ENCODE assay signal across 23 cellular contexts in genomic region chr15:25718597-25718996, GRCh38.
DNase-seq lines count a peak whose midpoint lies in the region; ATAC-seq and TF ChIP-seq lines count a peak whose summit lies in the region.
"Had no signal": no experiment of that assay in that cellular context is flagged by ENCODE, and none has a peak within 500 bp of the region (broad histone marks: within the 10 kb centered on the region; RNA-seq: fewer than 3 reads in every experiment).

No MANE protein-coding gene starts in this region.

- no peak for TF ChIP-seq CTCF in ascending aorta (IDR thresholded peaks at IDR 0.05)
- TF ChIP-seq CTCF in tibial artery (IDR thresholded peaks at IDR 0.05), result no peak
- TF ChIP-seq CTCF in WTC11 (IDR thresholded peaks at IDR 0.05), result no peak

- CTCF ChIA-PET in WTC11 (lab: Charles Lee), result interaction anchor here (1.0 to 2.9 kb wide), 2 partner anchors 8 to 215 kb away, joined by 4 to 17 read pairs; no protein-coding TSS in a partner anchor

- intact Hi-C loops in ascending aorta (cut with DNase I) (loop anchor here (2.0 kb wide), 1 partner anchor 48 kb away; no protein-coding TSS in a partner anchor), tibial artery (cut with DNase I; ENCODE audit: low total_unique reads) (no loop called here)

- DNase-seq in ascending aorta (ENCODE audit: low spot score in 2 of 2), result peak in 1 of 2 donors; percentile 58
- no peak for DNase-seq in memory B cell (ENCODE audit: low spot score in 2 of 2)
- peak in 1 of 2 donors; percentile 68 for DNase-seq in tibial artery
- DNase-seq in ureter (ENCODE audit: low spot score), result no peak
- no peak for DNase-seq in WTC11 (ENCODE audit: low spot score)
- DNase-seq: DMS79, IMR-90, NCI-H1092 treated with DMSO at 0.1 percent for 48 hours, NCI-H1436 treated with DMSO at 0.1 percent for 48 hours, NCI-H2029, NCI-H226, NCI-H510A treated with DMSO at 0.1 percent for 48 hours, NCI-H748 treated with DMSO at 0.1 percent for 48 hours, PC-9, RPMI8226, SHP77 treated with DMSO at 0.1 percent for 48 hours had no signal

- ATAC-seq in memory B cell (ENCODE audit: low read depth), result no peak
- no peak for ATAC-seq in WTC11
- no peak for ATAC-seq in HG03280 (IDR thresholded peaks at IDR 0.05; ENCODE audit: unreplicated experiment)
- ATAC-seq: GM23338 had no signal

- peaks cover 17 to 83% (median 50%) of the 10 kb centered on the region in 11 experiments; a peak in 19 of 22 replicates for H3K27me3 ChIP-seq in BLaER1 treated with 17β-estradiol and CSF1 and Interleukin-3, amounts not matched to agents 10 nM and 100 nM
- H3K27me3 ChIP-seq in ascending aorta (no peaks in the 10 kb centered on the region), tibial artery (no peaks in the 10 kb centered on the region)

- H3K4me3 ChIP-seq in BLaER1 treated with 17β-estradiol and CSF1 and Interleukin-3, amounts not matched to agents 10 nM and 100 nM, result peak overlapping the region in 8 of 10 experiments; percentile 44 to 67 (median 54); a peak in 16 of 20 replicates
- H3K4me3 ChIP-seq in ascending aorta (no peak overlapping the region), tibial artery (peak overlapping the region; percentile 16 to 31)
- H3K4me3 ChIP-seq: GM12878, GM23338, HAP-1, PC-9, SK-N-MC had no signal

- POLR2A ChIA-PET in WTC11 (lab: Charles Lee), result interaction anchor here (0.5 kb wide), 1 partner anchor 539 kb away, joined by 4 read pairs; no protein-coding TSS in a partner anchor

- peaks cover 21 to 56% (median 52%) of the 10 kb centered on the region in 10 experiments for H3K4me1 ChIP-seq in BLaER1 treated with 17β-estradiol and CSF1 and Interleukin-3, amounts not matched to agents 10 nM and 100 nM
- peaks cover 5 to 44% of the 10 kb centered on the region in 2 donors for H3K4me1 ChIP-seq in ascending aorta
- H3K4me1 ChIP-seq in tibial artery, result peaks cover 0 to 77% (median 19%) of the 10 kb centered on the region in 4 donors
- H3K4me1 ChIP-seq: HAP-1 had no signal

- H3K36me3 ChIP-seq in BLaER1 treated with 17β-estradiol and CSF1 and Interleukin-3, amounts not matched to agents 10 nM and 100 nM, result peaks cover 0 to 28% (median 3%) of the 10 kb centered on the region in 11 experiments; a peak in 8 of 22 replicates
- H3K36me3 ChIP-seq in ascending aorta (peaks cover 34 to 46% of the 10 kb centered on the region in 2 donors), tibial artery (peaks cover 42 to 45% (median 45%) of the 10 kb centered on the region in 3 donors)

- no peaks in the 10 kb centered on the region for H3K9me3 ChIP-seq in BLaER1 treated with 17β-estradiol and CSF1 and Interleukin-3, amounts not matched to agents 10 nM and 100 nM (replicated peaks in 1 of 11)
- no peaks in the 10 kb centered on the region for H3K9me3 ChIP-seq in ascending aorta
- no peaks in the 10 kb centered on the region for H3K9me3 ChIP-seq in tibial artery
- H3K9me3 ChIP-seq: HAP-1 had no signal

- peaks cover 8% of the 10 kb centered on the region for H3K27me3 Mint-ChIP-seq in memory B cell
- no peaks in the 10 kb centered on the region for H3K27me3 Mint-ChIP-seq in WTC11 (ENCODE audit: low read depth)

- H3K4me2 ChIP-seq in BLaER1 treated with 17β-estradiol and CSF1 and Interleukin-3, amounts not matched to agents 10 nM and 100 nM, result peak overlapping the region; percentile 94 to 100 (median 98)
- H3K4me2 ChIP-seq: GM23338, KMS-11, PC-9 had no signal

- H3K36me3 Mint-ChIP-seq in memory B cell, result no peaks in the 10 kb centered on the region
- no peaks in the 10 kb centered on the region for H3K36me3 Mint-ChIP-seq in WTC11

- peak overlapping the region in 6 of 11 experiments; percentile 11 to 58 (median 46); a peak in 8 of 22 replicates for H3K9ac ChIP-seq in BLaER1 treated with 17β-estradiol and CSF1 and Interleukin-3, amounts not matched to agents 10 nM and 100 nM
- H3K9ac ChIP-seq: KMS-11 had no signal

- H3K9me3 Mint-ChIP-seq in memory B cell (no peaks in the 10 kb centered on the region), WTC11 (no peaks in the 10 kb centered on the region)

- peaks cover 7% of the 10 kb centered on the region for H3K4me1 Mint-ChIP-seq in memory B cell
- H3K4me1 Mint-ChIP-seq in WTC11, result peaks cover 12% of the 10 kb centered on the region

- peak overlapping the region in 2 of 11 experiments; percentile 37 to 55; a peak in 4 of 22 replicates for H3K27ac ChIP-seq in BLaER1 treated with 17β-estradiol and CSF1 and Interleukin-3, amounts not matched to agents 10 nM and 100 nM
- H3K27ac ChIP-seq in ascending aorta (peak overlapping the region; percentile 84), tibial artery (peak overlapping the region; percentile 70 to 75)
- H3K27ac ChIP-seq: KMS-11, PC-9, SK-N-MC had no signal

- H3K27ac Mint-ChIP-seq in memory B cell (no peak overlapping the region), WTC11 (no peak overlapping the region)
- H3K27ac Mint-ChIP-seq: GM23338 had no signal

- H3K4me3 Mint-ChIP-seq in memory B cell (peak overlapping the region; percentile 32), WTC11 (no peak overlapping the region)
- H3K4me3 Mint-ChIP-seq: GM23338 had no signal

- H4K20me1 ChIP-seq in BLaER1 treated with 17β-estradiol and CSF1 and Interleukin-3, amounts not matched to agents 10 nM and 100 nM, result peaks cover 0 to 74% (median 55%) of the 10 kb centered on the region in 11 experiments; a peak in 18 of 22 replicates

TF ChIP-seq in WTC11, 78 proteins besides CTCF, POLR2A, EP300 and RAD21 (continues in another document):
- no peak for TF ChIP-seq MXD4 (CRISPR knock-in tag; IDR thresholded peaks at IDR 0.05; ENCODE audit: borderline replicate concordance)
- no peak for TF ChIP-seq TCF7 (CRISPR knock-in tag; IDR thresholded peaks at IDR 0.05; ENCODE audit: low read depth)
- TF ChIP-seq E2F5 (CRISPR knock-in tag; IDR thresholded peaks at IDR 0.05), result no peak
- no peak for TF ChIP-seq ZBTB21 (CRISPR knock-in tag; IDR thresholded peaks at IDR 0.05; ENCODE audit: borderline replicate concordance)
- TF ChIP-seq NFE2L1 (CRISPR knock-in tag; IDR thresholded peaks at IDR 0.05), result no peak
- TF ChIP-seq SOX15 (CRISPR knock-in tag; IDR thresholded peaks at IDR 0.05), result no peak
- TF ChIP-seq AFF4 (CRISPR knock-in tag; IDR thresholded peaks at IDR 0.05; ENCODE audit: borderline replicate concordance), result no peak
- TF ChIP-seq TEAD1 (CRISPR knock-in tag; IDR thresholded peaks at IDR 0.05), result no peak
- TF ChIP-seq NFATC4 (CRISPR knock-in tag; IDR thresholded peaks at IDR 0.05), result no peak
- TF ChIP-seq ZNF416 (CRISPR knock-in tag; IDR thresholded peaks at IDR 0.05), result no peak
- no peak for TF ChIP-seq TP53 (CRISPR knock-in tag; IDR thresholded peaks at IDR 0.05)
- no peak for TF ChIP-seq ZNF512 (CRISPR knock-in tag; IDR thresholded peaks at IDR 0.05; ENCODE audit: borderline replicate concordance)
- TF ChIP-seq NR1H2 (CRISPR knock-in tag; IDR thresholded peaks at IDR 0.05), result no peak
- no peak for TF ChIP-seq MYBL2 (CRISPR knock-in tag; IDR thresholded peaks at IDR 0.05)
- no peak for TF ChIP-seq ZNF423 (CRISPR knock-in tag; IDR thresholded peaks at IDR 0.05)

Comparison
In these comparisons a context has a peak if more than half of its experiments do, and no peak if none do; other contexts are left out.
1. H3K4me3 ChIP-seq: peak in BLaER1 treated with 17β-estradiol and CSF1 and Interleukin-3, amounts not matched to agents 10 nM and 100 nM (8 of 10) and tibial artery (2 of 2); none in ascending aorta (0 of 2).